1 cellular context compared by ENCODE assay signal in genomic region chr10:112475565-112476233, GRCh38.
TF ChIP-seq lines count a peak whose summit lies in the region.

No MANE protein-coding gene starts in this region.

TF ChIP-seq in HepG2, 621 proteins besides CTCF, POLR2A, EP300 and RAD21:
- peak; percentile 78 for TF ChIP-seq STAG1 (CRISPR knock-in tag; IDR thresholded peaks at IDR 0.05)
- no peak for TF ChIP-seq GZF1 (CRISPR knock-in tag; IDR thresholded peaks at IDR 0.05)
- TF ChIP-seq ARID3A (IDR thresholded peaks at IDR 0.05; ENCODE audit: low read depth, low read length), result 0 out of 2 replicates have a peak, but pooled peaks have one; percentile 13
